ENCODE assay signal across 12 cellular contexts in the genomic region with DNA sequence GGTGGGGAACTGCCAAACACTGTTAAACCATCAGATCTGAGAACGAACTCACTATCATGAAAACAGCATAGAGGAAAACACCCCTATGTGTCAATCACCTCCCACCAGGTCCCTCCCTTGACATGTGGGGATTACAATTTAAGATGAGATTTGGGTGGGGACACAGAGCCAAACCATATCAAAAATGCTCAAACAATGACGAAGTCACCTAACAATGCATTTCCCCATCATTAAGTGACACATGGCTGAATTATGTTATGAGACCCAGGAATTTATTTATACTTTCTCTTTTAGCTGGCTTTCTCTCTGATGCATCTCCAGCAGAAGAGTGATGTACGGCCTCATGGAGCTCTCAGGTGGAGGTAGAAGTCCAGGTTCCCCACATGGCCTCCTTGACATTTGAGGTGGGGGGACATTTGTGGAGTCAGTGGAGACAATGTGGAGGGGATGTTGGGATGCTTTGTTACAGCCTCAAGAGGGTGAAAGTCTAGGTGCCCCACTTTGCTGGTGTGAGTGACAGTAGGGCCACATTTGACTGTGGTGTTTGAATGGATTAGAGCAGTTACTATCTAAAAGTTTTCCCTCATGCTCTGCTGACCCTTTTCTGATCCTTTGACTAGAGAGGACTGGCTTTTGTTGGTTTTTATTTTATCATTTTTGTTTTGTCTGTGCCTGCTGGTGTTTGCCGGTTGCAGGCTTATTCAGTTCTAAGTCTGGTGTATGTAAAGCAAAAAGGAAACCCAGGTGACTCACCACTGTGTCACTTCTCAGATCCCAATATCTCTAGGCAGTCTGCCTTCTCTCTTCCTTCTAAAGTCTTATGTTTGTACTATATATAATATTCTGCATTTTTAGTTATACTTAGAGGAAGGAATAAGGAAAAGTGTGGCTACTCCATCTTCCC. TPM values are rescaled to one million over a fixed set of nuclear protein-coding genes. Genes with fewer than 3 reads are reported as not detected.
DNase-seq lines count a peak whose midpoint lies in the region; ATAC-seq, FAIRE-seq and TF ChIP-seq lines count a peak whose summit lies in the region.
"Had no signal": no experiment of that assay in that cellular context is flagged by ENCODE, and none has a peak within 500 bp of the region (broad histone marks: within the 10 kb centered on the region; RNA-seq: fewer than 3 reads in every experiment).

No MANE protein-coding gene starts in this region.

- TF ChIP-seq CTCF in astrocyte (IDR thresholded peaks at IDR 0.05; ENCODE audit: insufficient read depth, low read depth, low read length) (no peak), endodermal cell (conservative IDR thresholded peaks at IDR 0.05) (no peak)

- H4K20me1 ChIP-seq in astrocyte (ENCODE audit: insufficient read depth, low read length), result no peaks in the 10 kb centered on the region
- H4K20me1 ChIP-seq: BLaER1 treated with 17β-estradiol and CSF1 and Interleukin-3, amounts not matched to agents 10 nM and 100 nM had no signal

- no peaks in the 10 kb centered on the region for H3K79me2 ChIP-seq in astrocyte (ENCODE audit: insufficient read depth, low read length)

- H3K4me1 ChIP-seq in astrocyte (ENCODE audit: insufficient read depth, low read length) (peaks cover 13% of the 10 kb centered on the region), endodermal cell (ENCODE audit: control insufficient read depth, insufficient read depth, low read length) (no peaks in the 10 kb centered on the region)

- CTCF ChIA-PET in HEK293T (lab: Yijun Ruan, JAX), result no interaction called here

- peak overlapping the region; percentile 88 for H3K4me2 ChIP-seq in astrocyte (ENCODE audit: low read length)

- no peaks in the 10 kb centered on the region for H3K27me3 ChIP-seq in astrocyte (ENCODE audit: insufficient read depth, low read length)
- no peaks in the 10 kb centered on the region for H3K27me3 ChIP-seq in endodermal cell (ENCODE audit: control insufficient read depth, insufficient read depth, low read length, poor library complexity, severe bottlenecking)
- H3K27me3 ChIP-seq: BLaER1 treated with 17β-estradiol and CSF1 and Interleukin-3, amounts not matched to agents 10 nM and 100 nM; esophagus squamous epithelium had no signal

- H3K9me3 Mint-ChIP-seq in activated T-cell treated with anti-CD3 and anti-CD28 coated beads, Interleukin-2, amount 50 U/mL, for 24 hours, result no peaks in the 10 kb centered on the region
- no peaks in the 10 kb centered on the region for H3K9me3 Mint-ChIP-seq in astrocyte (ENCODE audit: unreplicated experiment)
- H3K9me3 Mint-ChIP-seq in stimulated activated effector memory CD8-positive, alpha-beta T cell treated with anti-CD3 and anti-CD28 coated beads, Interleukin-12 subunit alpha, Interleukin-12 subunit beta, amount 100 ng/mL, for 72 hours, result no peaks in the 10 kb centered on the region
- H3K9me3 Mint-ChIP-seq in endodermal cell, result no peaks in the 10 kb centered on the region

- H3K27me3 Mint-ChIP-seq in activated T-cell treated with anti-CD3 and anti-CD28 coated beads, Interleukin-2, amount 50 U/mL, for 24 hours, result peaks cover 15% of the 10 kb centered on the region
- H3K27me3 Mint-ChIP-seq in astrocyte (ENCODE audit: low read depth, unreplicated experiment), result no peaks in the 10 kb centered on the region
- peaks cover 15% of the 10 kb centered on the region for H3K27me3 Mint-ChIP-seq in endodermal cell (ENCODE audit: insufficient read depth)

- H3K36me3 Mint-ChIP-seq in activated T-cell treated with anti-CD3 and anti-CD28 coated beads, Interleukin-2, amount 50 U/mL, for 24 hours (ENCODE audit: low read depth), result no peaks in the 10 kb centered on the region
- H3K36me3 Mint-ChIP-seq in astrocyte (ENCODE audit: low read depth, unreplicated experiment), result no peaks in the 10 kb centered on the region
- H3K36me3 Mint-ChIP-seq in stimulated activated effector memory CD8-positive, alpha-beta T cell treated with anti-CD3 and anti-CD28 coated beads, Interleukin-12 subunit alpha, Interleukin-12 subunit beta, amount 100 ng/mL, for 72 hours, result no peaks in the 10 kb centered on the region
- H3K36me3 Mint-ChIP-seq in endodermal cell (ENCODE audit: low read depth), result no peaks in the 10 kb centered on the region

- no peaks in the 10 kb centered on the region for H3K9me3 ChIP-seq in astrocyte (ENCODE audit: insufficient read depth, low read depth, low read length)
- H3K9me3 ChIP-seq in endodermal cell (ENCODE audit: control insufficient read depth, low read length), result no peaks in the 10 kb centered on the region
- H3K9me3 ChIP-seq: BLaER1 treated with 17β-estradiol and CSF1 and Interleukin-3, amounts not matched to agents 10 nM and 100 nM; esophagus squamous epithelium had no signal

- peak overlapping the region; percentile 85 for H3K27ac Mint-ChIP-seq in activated T-cell treated with anti-CD3 and anti-CD28 coated beads, Interleukin-2, amount 50 U/mL, for 24 hours
- H3K27ac Mint-ChIP-seq in astrocyte (ENCODE audit: unreplicated experiment), result peak overlapping the region; percentile 88
- H3K27ac Mint-ChIP-seq in stimulated activated effector memory CD8-positive, alpha-beta T cell treated with anti-CD3 and anti-CD28 coated beads, Interleukin-12 subunit alpha, Interleukin-12 subunit beta, amount 100 ng/mL, for 72 hours, result peak overlapping the region; percentile 7
- H3K27ac Mint-ChIP-seq in endodermal cell, result no peak overlapping the region

- peak; percentile 87 for FAIRE-seq in astrocyte (lab: Jason Lieb, UNC)

- H3K36me3 ChIP-seq in astrocyte (ENCODE audit: insufficient read depth, low read length) (no peaks in the 10 kb centered on the region), endodermal cell (ENCODE audit: control insufficient read depth, insufficient read depth, low read length) (no peaks in the 10 kb centered on the region)
- H3K36me3 ChIP-seq: BLaER1 treated with 17β-estradiol and CSF1 and Interleukin-3, amounts not matched to agents 10 nM and 100 nM; esophagus squamous epithelium had no signal

- peak overlapping the region; percentile 55 for H2AFZ ChIP-seq in astrocyte (ENCODE audit: low read depth, low read length)

- peak overlapping the region; percentile 95 for H3K27ac ChIP-seq in astrocyte (ENCODE audit: low read depth, low read length)
- no peak overlapping the region for H3K27ac ChIP-seq in endodermal cell (ENCODE audit: low read depth, low read length)
- H3K27ac ChIP-seq: esophagus squamous epithelium had no signal

- peaks cover 24% of the 10 kb centered on the region for H3K4me1 Mint-ChIP-seq in activated T-cell treated with anti-CD3 and anti-CD28 coated beads, Interleukin-2, amount 50 U/mL, for 24 hours (ENCODE audit: low read depth)
- H3K4me1 Mint-ChIP-seq in astrocyte (ENCODE audit: low read depth, unreplicated experiment) (peaks cover 18% of the 10 kb centered on the region), endodermal cell (no peaks in the 10 kb centered on the region)
- peaks cover 40% of the 10 kb centered on the region for H3K4me1 Mint-ChIP-seq in stimulated activated effector memory CD8-positive, alpha-beta T cell treated with anti-CD3 and anti-CD28 coated beads, Interleukin-12 subunit alpha, Interleukin-12 subunit beta, amount 100 ng/mL, for 72 hours

- peak overlapping the region; percentile 46 for H3K4me3 Mint-ChIP-seq in activated T-cell treated with anti-CD3 and anti-CD28 coated beads, Interleukin-2, amount 50 U/mL, for 24 hours
- H3K4me3 Mint-ChIP-seq in astrocyte (ENCODE audit: unreplicated experiment) (no peak overlapping the region), endodermal cell (no peak overlapping the region)
- H3K4me3 Mint-ChIP-seq in stimulated activated effector memory CD8-positive, alpha-beta T cell treated with anti-CD3 and anti-CD28 coated beads, Interleukin-12 subunit alpha, Interleukin-12 subunit beta, amount 100 ng/mL, for 72 hours, result peak overlapping the region; percentile 61

- 97% methylated on average over 4 of the region's 4 CpGs; no CpG with 5 or more reads in 1 of the 2 experiments for WGBS in endodermal cell (ENCODE audit: insufficient coverage in 1 of 2, insufficient read length in 1 of 2), 2 experiments

- POLR2A ChIA-PET in HEK293T (lab: Yijun Ruan, JAX), result interaction anchor here (1.3 kb wide), 1 partner anchor 139 kb away, joined by 3 read pairs; the partner anchor contains the start of gene GOPC

- peak overlapping the region; percentile 45 for H3K4me3 ChIP-seq in astrocyte (ENCODE audit: insufficient read depth, low read depth, low read length)
- H3K4me3 ChIP-seq in endodermal cell (ENCODE audit: low read length), result no peak overlapping the region
- H3K4me3 ChIP-seq: BLaER1 treated with 17β-estradiol and CSF1 and Interleukin-3, amounts not matched to agents 10 nM and 100 nM; esophagus squamous epithelium had no signal

- DNase-seq in activated T-cell treated with anti-CD3 and anti-CD28 coated beads, Interleukin-2, amount 50 U/mL, for 24 hours, result no peak
- DNase-seq in activated T-cell treated with anti-CD3 and anti-CD28 coated beads, Interleukin-2, amount 50 U/mL, for 1 hour, result no peak
- DNase-seq in astrocyte (ENCODE audit: low read depth), result peak; percentile 83
- DNase-seq in stimulated activated effector memory CD8-positive, alpha-beta T cell treated with anti-CD3 and anti-CD28 coated beads, Interleukin-12 subunit alpha, Interleukin-12 subunit beta, amount 100 ng/mL, for 72 hours (ENCODE audit: low spot score in 2 of 2), result no peak
- no peak for DNase-seq in HEK293T (ENCODE audit: extremely low spot score)
- no peak for DNase-seq in NCI-H1048 (lab: John Stamatoyannopoulos, UW)
- no peak for DNase-seq in endodermal cell
- DNase-seq: esophagus squamous epithelium; stimulated activated CD4-positive, alpha-beta T cell treated with anti-CD3 and anti-CD28 coated beads, Interleukin-4, amount 100 ng/mL, for 4 hours; T-helper 9 cell had no signal

- H3K9ac ChIP-seq in astrocyte (ENCODE audit: low read length) (peak overlapping the region; percentile 77), endodermal cell (ENCODE audit: extremely low read depth, low read length, poor library complexity, severe bottlenecking) (no peak overlapping the region)
- H3K9ac ChIP-seq: BLaER1 treated with 17β-estradiol and CSF1 and Interleukin-3, amounts not matched to agents 10 nM and 100 nM had no signal

- ATAC-seq in HG03520 (IDR thresholded peaks at IDR 0.05; ENCODE audit: unreplicated experiment), result peak; percentile 75
- peak; percentile 97 for ATAC-seq in stimulated activated effector memory CD8-positive, alpha-beta T cell treated with anti-CD3 and anti-CD28 coated beads, Interleukin-12 subunit alpha, Interleukin-12 subunit beta, amount 100 ng/mL, for 72 hours

TF ChIP-seq in HEK293T, 16 proteins besides CTCF, POLR2A, EP300 and RAD21:
- TF ChIP-seq CTBP1 (IDR thresholded peaks at IDR 0.05; ENCODE audit: borderline replicate concordance), result no peak
- TF ChIP-seq FOXM1 (IDR thresholded peaks at IDR 0.05; ENCODE audit: borderline replicate concordance), result no peak
- no peak for TF ChIP-seq TARDBP (IDR thresholded peaks at IDR 0.05)
- TF ChIP-seq LEF1 (IDR thresholded peaks at IDR 0.05; ENCODE audit: borderline replicate concordance), result no peak

RNA-seq across cellular contexts. Expression of gene DCBLD1, which starts 18.5 kb away (rescaled TPM):
- 36.8 and 44.9 TPM in 2 replicates for total RNA-seq in astrocyte
- total RNA-seq in endodermal cell, result 10 to 100 TPM; 16.2 to 27.9 TPM
- polyA plus RNA-seq in endodermal cell (2013, experiment 1 of 2), result 11.3 TPM
- polyA plus RNA-seq in endodermal cell (2013, experiment 2 of 2), result 12.9 TPM

RNA-seq across cellular contexts. Expression of gene ROS1, which starts 38.3 kb away (rescaled TPM):
- not detected in 2 replicates for total RNA-seq in astrocyte
- not detected for total RNA-seq in endodermal cell
- not detected for polyA plus RNA-seq in endodermal cell (2013, experiment 1 of 2)
- polyA plus RNA-seq in endodermal cell (2013, experiment 2 of 2), result not detected
- total RNA-seq: esophagus squamous epithelium had no signal

Comparison
In these comparisons a context has a peak if more than half of its experiments do, and no peak if none do; other contexts are left out.
1. H3K4me3 Mint-ChIP-seq: peak in activated T-cell treated with anti-CD3 and anti-CD28 coated beads, Interleukin-2, amount 50 U/mL, for 24 hours (single experiment) and stimulated activated effector memory CD8-positive, alpha-beta T cell treated with anti-CD3 and anti-CD28 coated beads, Interleukin-12 subunit alpha, Interleukin-12 subunit beta, amount 100 ng/mL, for 72 hours (single experiment); none in astrocyte (single experiment) and endodermal cell (single experiment).